ENCODE assay signal across 1 cellular context in the genomic region with DNA sequence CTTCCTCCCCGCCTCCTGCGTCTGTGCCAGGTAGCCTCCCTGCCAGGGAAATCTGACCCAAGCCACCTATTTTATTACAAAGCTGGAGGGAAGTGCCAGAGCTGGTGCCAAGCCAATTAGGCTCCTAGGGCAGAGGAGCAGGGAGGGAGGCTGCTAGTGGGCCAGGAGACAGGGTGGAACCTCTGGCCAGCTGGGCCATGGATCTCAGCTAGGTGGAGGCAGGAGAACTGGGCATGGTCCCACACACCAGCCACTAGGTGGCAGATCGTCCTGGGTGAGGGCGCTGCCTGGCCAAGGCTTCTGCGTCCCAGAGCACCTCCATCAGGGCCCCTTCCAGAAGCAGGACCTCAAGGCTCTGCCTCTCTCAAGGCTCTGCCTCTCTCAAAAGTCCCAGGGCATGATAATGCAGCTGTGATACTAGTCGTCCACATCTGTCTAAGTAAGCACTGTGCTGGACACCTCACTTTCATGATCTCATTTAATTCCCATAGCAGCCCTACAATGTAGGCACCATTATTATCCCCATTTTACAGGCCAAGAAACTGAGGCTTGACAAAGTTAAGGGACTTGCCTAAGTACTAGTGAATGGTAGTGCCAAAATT.
A peak's percentile ranks its signal among the peaks of the same experiment; 100 is the strongest.
TF ChIP-seq lines count a peak whose summit lies in the region.

No MANE protein-coding gene starts in this region.

TF ChIP-seq in GM12878, 131 proteins besides CTCF, POLR2A, EP300 and RAD21 (continued from another document):
- TF ChIP-seq, protein P1, sequence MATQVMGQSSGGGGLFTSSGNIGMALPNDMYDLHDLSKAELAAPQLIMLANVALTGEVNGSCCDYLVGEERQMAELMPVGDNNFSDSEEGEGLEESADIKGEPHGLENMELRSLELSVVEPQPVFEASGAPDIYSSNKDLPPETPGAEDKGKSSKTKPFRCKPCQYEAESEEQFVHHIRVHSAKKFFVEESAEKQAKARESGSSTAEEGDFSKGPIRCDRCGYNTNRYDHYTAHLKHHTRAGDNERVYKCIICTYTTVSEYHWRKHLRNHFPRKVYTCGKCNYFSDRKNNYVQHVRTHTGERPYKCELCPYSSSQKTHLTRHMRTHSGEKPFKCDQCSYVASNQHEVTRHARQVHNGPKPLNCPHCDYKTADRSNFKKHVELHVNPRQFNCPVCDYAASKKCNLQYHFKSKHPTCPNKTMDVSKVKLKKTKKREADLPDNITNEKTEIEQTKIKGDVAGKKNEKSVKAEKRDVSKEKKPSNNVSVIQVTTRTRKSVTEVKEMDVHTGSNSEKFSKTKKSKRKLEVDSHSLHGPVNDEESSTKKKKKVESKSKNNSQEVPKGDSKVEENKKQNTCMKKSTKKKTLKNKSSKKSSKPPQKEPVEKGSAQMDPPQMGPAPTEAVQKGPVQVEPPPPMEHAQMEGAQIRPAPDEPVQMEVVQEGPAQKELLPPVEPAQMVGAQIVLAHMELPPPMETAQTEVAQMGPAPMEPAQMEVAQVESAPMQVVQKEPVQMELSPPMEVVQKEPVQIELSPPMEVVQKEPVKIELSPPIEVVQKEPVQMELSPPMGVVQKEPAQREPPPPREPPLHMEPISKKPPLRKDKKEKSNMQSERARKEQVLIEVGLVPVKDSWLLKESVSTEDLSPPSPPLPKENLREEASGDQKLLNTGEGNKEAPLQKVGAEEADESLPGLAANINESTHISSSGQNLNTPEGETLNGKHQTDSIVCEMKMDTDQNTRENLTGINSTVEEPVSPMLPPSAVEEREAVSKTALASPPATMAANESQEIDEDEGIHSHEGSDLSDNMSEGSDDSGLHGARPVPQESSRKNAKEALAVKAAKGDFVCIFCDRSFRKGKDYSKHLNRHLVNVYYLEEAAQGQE (IDR thresholded peaks at IDR 0.05; ENCODE audit: low read depth, low read length) = no peak
- TF ChIP-seq, protein P2, sequence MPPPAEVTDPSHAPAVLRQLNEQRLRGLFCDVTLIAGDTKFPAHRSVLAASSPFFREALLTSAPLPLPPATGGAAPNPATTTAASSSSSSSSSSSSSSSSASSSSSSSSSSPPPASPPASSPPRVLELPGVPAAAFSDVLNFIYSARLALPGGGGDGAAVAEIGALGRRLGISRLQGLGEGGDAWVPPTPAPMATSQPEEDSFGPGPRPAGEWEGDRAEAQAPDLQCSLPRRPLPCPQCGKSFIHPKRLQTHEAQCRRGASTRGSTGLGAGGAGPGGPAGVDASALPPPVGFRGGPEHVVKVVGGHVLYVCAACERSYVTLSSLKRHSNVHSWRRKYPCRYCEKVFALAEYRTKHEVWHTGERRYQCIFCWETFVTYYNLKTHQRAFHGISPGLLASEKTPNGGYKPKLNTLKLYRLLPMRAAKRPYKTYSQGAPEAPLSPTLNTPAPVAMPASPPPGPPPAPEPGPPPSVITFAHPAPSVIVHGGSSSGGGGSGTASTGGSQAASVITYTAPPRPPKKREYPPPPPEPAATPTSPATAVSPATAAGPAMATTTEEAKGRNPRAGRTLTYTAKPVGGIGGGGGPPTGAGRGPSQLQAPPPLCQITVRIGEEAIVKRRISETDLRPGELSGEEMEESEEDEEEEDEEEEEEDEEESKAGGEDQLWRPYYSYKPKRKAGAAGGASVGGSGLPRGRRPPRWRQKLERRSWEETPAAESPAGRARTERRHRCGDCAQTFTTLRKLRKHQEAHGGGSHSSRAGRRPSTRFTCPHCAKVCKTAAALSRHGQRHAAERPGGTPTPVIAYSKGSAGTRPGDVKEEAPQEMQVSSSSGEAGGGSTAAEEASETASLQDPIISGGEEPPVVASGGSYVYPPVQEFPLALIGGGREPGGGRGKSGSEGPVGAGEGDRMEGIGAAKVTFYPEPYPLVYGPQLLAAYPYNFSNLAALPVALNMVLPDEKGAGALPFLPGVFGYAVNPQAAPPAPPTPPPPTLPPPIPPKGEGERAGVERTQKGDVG (CRISPR knock-in tag; IDR thresholded peaks at IDR 0.05) = no peak
- TF ChIP-seq RBBP5 (conservative IDR thresholded peaks at IDR 0.05) (no peak), YY1 (IDR thresholded peaks at IDR 0.05; ENCODE audit: low read depth, low read length) (peak; percentile 76), NR2C2 (IDR thresholded peaks at IDR 0.05; ENCODE audit: borderline replicate concordance, control insufficient read depth, insufficient read length, low read depth) (no peak), NFYA (IDR thresholded peaks at IDR 0.05; ENCODE audit: borderline replicate concordance, low read depth, low read length) (no peak), ZNF24 (IDR thresholded peaks at IDR 0.05) (peak; percentile 11; the same call in 1 of the 2 replicates)
- TF ChIP-seq, protein P3, sequence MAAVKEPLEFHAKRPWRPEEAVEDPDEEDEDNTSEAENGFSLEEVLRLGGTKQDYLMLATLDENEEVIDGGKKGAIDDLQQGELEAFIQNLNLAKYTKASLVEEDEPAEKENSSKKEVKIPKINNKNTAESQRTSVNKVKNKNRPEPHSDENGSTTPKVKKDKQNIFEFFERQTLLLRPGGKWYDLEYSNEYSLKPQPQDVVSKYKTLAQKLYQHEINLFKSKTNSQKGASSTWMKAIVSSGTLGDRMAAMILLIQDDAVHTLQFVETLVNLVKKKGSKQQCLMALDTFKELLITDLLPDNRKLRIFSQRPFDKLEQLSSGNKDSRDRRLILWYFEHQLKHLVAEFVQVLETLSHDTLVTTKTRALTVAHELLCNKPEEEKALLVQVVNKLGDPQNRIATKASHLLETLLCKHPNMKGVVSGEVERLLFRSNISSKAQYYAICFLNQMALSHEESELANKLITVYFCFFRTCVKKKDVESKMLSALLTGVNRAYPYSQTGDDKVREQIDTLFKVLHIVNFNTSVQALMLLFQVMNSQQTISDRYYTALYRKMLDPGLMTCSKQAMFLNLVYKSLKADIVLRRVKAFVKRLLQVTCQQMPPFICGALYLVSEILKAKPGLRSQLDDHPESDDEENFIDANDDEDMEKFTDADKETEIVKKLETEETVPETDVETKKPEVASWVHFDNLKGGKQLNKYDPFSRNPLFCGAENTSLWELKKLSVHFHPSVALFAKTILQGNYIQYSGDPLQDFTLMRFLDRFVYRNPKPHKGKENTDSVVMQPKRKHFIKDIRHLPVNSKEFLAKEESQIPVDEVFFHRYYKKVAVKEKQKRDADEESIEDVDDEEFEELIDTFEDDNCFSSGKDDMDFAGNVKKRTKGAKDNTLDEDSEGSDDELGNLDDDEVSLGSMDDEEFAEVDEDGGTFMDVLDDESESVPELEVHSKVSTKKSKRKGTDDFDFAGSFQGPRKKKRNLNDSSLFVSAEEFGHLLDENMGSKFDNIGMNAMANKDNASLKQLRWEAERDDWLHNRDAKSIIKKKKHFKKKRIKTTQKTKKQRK (IDR thresholded peaks at IDR 0.05; ENCODE audit: low read depth, low read length) = no peak
TF ChIP-seq in GM12878: peak in this region for 12.
